Comparison of ENCODE assay signal across 1 cellular context in genomic region chr17:81228834-81229665, GRCh38.
TF ChIP-seq lines count a peak whose summit lies in the region.

No MANE protein-coding gene starts in this region.

TF ChIP-seq in IMR-90, 13 proteins besides CTCF, POLR2A, EP300 and RAD21:
- no peak for TF ChIP-seq RCOR1 (IDR thresholded peaks at IDR 0.05; ENCODE audit: insufficient replicate concordance, low read length)
- TF ChIP-seq MAZ (IDR thresholded peaks at IDR 0.05; ENCODE audit: borderline replicate concordance, low read depth, low read length) = no peak
- TF ChIP-seq CEBPB (IDR thresholded peaks at IDR 0.05; ENCODE audit: low read depth, low read length) = no peak
- no peak for TF ChIP-seq CHD1 (IDR thresholded peaks at IDR 0.05; ENCODE audit: low read depth, low read length)
- TF ChIP-seq MAFK (IDR thresholded peaks at IDR 0.05; ENCODE audit: low read depth, low read length) = no peak
- TF ChIP-seq, protein P1, sequence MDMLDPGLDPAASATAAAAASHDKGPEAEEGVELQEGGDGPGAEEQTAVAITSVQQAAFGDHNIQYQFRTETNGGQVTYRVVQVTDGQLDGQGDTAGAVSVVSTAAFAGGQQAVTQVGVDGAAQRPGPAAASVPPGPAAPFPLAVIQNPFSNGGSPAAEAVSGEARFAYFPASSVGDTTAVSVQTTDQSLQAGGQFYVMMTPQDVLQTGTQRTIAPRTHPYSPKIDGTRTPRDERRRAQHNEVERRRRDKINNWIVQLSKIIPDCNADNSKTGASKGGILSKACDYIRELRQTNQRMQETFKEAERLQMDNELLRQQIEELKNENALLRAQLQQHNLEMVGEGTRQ (IDR thresholded peaks at IDR 0.05; ENCODE audit: low read depth, low read length) = no peak
- TF ChIP-seq RFX5 (IDR thresholded peaks at IDR 0.05; ENCODE audit: low read depth, low read length) = no peak
- TF ChIP-seq FOS (IDR thresholded peaks at IDR 0.05; ENCODE audit: low read depth, low read length) = no peak
- no peak for TF ChIP-seq MXI1 (IDR thresholded peaks at IDR 0.05; ENCODE audit: borderline replicate concordance, low read depth, low read length)
- TF ChIP-seq, protein P2, sequence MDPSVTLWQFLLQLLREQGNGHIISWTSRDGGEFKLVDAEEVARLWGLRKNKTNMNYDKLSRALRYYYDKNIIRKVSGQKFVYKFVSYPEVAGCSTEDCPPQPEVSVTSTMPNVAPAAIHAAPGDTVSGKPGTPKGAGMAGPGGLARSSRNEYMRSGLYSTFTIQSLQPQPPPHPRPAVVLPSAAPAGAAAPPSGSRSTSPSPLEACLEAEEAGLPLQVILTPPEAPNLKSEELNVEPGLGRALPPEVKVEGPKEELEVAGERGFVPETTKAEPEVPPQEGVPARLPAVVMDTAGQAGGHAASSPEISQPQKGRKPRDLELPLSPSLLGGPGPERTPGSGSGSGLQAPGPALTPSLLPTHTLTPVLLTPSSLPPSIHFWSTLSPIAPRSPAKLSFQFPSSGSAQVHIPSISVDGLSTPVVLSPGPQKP (IDR thresholded peaks at IDR 0.05; ENCODE audit: borderline replicate concordance, low read depth, low read length) = no peak
- TF ChIP-seq BHLHE40 (IDR thresholded peaks at IDR 0.05; ENCODE audit: low read depth, low read length) = no peak
- no peak for TF ChIP-seq NFE2L2 (IDR thresholded peaks at IDR 0.05; ENCODE audit: low read depth, low read length)
- no peak for TF ChIP-seq SMC3 (IDR thresholded peaks at IDR 0.05; ENCODE audit: low read depth, low read length)
TF ChIP-seq in IMR-90: peak in this region for 0.
